In the genomic region with DNA sequence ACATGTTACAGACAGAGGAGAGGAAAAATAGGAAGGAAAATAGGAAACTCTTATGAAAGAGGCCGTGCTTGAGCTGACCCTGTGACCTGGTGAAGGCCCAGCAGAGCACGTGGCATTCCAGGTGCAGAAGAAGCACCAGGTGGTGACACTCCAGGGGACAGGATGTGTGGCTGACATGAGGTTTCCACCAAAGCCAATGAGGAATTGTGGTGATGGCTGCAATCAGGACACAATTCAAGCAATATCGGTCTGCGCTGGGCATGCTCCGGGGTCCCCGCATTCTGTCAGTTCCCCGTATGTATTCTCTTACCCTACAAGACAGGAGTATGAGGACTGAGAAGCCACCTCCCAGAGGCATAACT, we compare ENCODE assay signal across 16 cellular contexts.
DNase-seq lines count a peak whose midpoint lies in the region; ATAC-seq and TF ChIP-seq lines count a peak whose summit lies in the region.
"Had no signal": no experiment of that assay in that cellular context is flagged by ENCODE, and none has a peak within 500 bp of the region (broad histone marks: within the 10 kb centered on the region; RNA-seq: fewer than 3 reads in every experiment).

No MANE protein-coding gene starts in this region.

- WGBS in neuronal stem cell (ENCODE audit: extremely low coverage in 2 of 2, insufficient read length in 2 of 2, insufficient replicate concordance in 1 of 2), 2 donors = no CpG with 5 or more reads among the region's 7 CpGs

- H3K36me3 ChIP-seq in neuronal stem cell (replicated peaks in 1 of 2; ENCODE audit: control insufficient read depth in 2 of 2, insufficient read depth in 2 of 2, low read length in 2 of 2) = no peaks in the 10 kb centered on the region

- H3K4ac ChIP-seq in neuronal stem cell (ENCODE audit: low read length) = no peak overlapping the region

- no peak for ATAC-seq in GM18907 (IDR thresholded peaks at IDR 0.05; ENCODE audit: unreplicated experiment)
- ATAC-seq in HG03442 (IDR thresholded peaks at IDR 0.05; ENCODE audit: unreplicated experiment) = no peak
- ATAC-seq: CD8-positive, alpha-beta T cell had no signal

- no peak overlapping the region for H2BK5ac ChIP-seq in neuronal stem cell (ENCODE audit: low read length)

- no peak overlapping the region for H2BK120ac ChIP-seq in neuronal stem cell (ENCODE audit: low read depth, low read length)

- no peak overlapping the region for H2AK5ac ChIP-seq in neuronal stem cell (ENCODE audit: low read depth, low read length)

- no peak overlapping the region for H2AFZ ChIP-seq in neuronal stem cell (ENCODE audit: low read length)

- no peak overlapping the region for H3K14ac ChIP-seq in neuronal stem cell (ENCODE audit: low read length)

- H3K27ac ChIP-seq in coronary artery (no peak overlapping the region), neuronal stem cell (replicated peaks; ENCODE audit: low read length) (no peak overlapping the region)

- no peak overlapping the region for H3K4me3 ChIP-seq in coronary artery
- no peak overlapping the region for H3K4me3 ChIP-seq in neuronal stem cell (ENCODE audit: low read length in 2 of 2)

- no peak overlapping the region for H4K91ac ChIP-seq in neuronal stem cell (ENCODE audit: low read depth, low read length, poor library complexity)

- H3K4me2 ChIP-seq in neuronal stem cell (ENCODE audit: insufficient read depth, low read length, poor library complexity, severe bottlenecking) = no peak overlapping the region
- H3K4me2 ChIP-seq: SK-N-SH had no signal

- H3K23ac ChIP-seq in neuronal stem cell (ENCODE audit: low read depth, low read length, poor library complexity) = no peak overlapping the region

- no peak for TF ChIP-seq CTCF in coronary artery (IDR thresholded peaks at IDR 0.05)

- H3K18ac ChIP-seq in neuronal stem cell (ENCODE audit: low read length) = peak overlapping the region; percentile 57

- H2BK12ac ChIP-seq in neuronal stem cell (ENCODE audit: low read length) = no peak overlapping the region

- H3K27me3 ChIP-seq in neuronal stem cell (ENCODE audit: control insufficient read depth in 3 of 3, insufficient read depth in 3 of 3, low read depth in 1 of 3, low read length in 3 of 3) = no peaks in the 10 kb centered on the region

- H2BK15ac ChIP-seq in neuronal stem cell (ENCODE audit: low read length) = no peak overlapping the region

- H3K4me1 ChIP-seq in neuronal stem cell (ENCODE audit: control insufficient read depth in 2 of 2, insufficient read depth in 1 of 2, low read depth in 1 of 2, low read length in 2 of 2) = peaks cover 3 to 9% of the 10 kb centered on the region in 2 donors

- no peak overlapping the region for H3K9ac ChIP-seq in neuronal stem cell (ENCODE audit: low read depth, low read length, poor library complexity)
- H3K9ac ChIP-seq: SK-N-SH had no signal

- H4K8ac ChIP-seq in neuronal stem cell (ENCODE audit: low read depth, low read length) = no peak overlapping the region

- H3K79me1 ChIP-seq in neuronal stem cell (ENCODE audit: low read depth, low read length) = no peaks in the 10 kb centered on the region

- peak; percentile 66 for DNase-seq in NCI-H146 (lab: John Stamatoyannopoulos, UW)
- DNase-seq in NCI-H69 (lab: John Stamatoyannopoulos, UW) = peak; percentile 36
- DNase-seq in coronary artery (ENCODE audit: low spot score) = peak; percentile 38
- DNase-seq in neuronal stem cell (ENCODE audit: low spot score) = no peak
- no peak for DNase-seq in DMS53 (lab: John Stamatoyannopoulos, UW)
- DNase-seq: CD8-positive, alpha-beta T cell; GOT3; HCEC 1CT; IMR-90; MV-4-11; NCI-H1930; NCI-H774; Right ventricle myocardium superior; SK-N-SH had no signal

- H3K9me3 ChIP-seq in neuronal stem cell (replicated peaks in 1 of 2; ENCODE audit: control insufficient read depth in 2 of 2, insufficient read depth in 1 of 2, low read depth in 1 of 2, low read length in 2 of 2) = peaks cover 8 to 13% of the 10 kb centered on the region in 2 donors
- H3K9me3 ChIP-seq: SK-N-SH had no signal

Comparison
In these comparisons a context has a peak if more than half of its experiments do, and no peak if none do; other contexts are left out.
1. DNase-seq: peak in NCI-H146 (single experiment), NCI-H69 (single experiment) and coronary artery (single experiment); none in neuronal stem cell (single experiment) and DMS53 (single experiment).